Comparison of ENCODE assay signal across 8 cellular contexts in the genomic region with DNA sequence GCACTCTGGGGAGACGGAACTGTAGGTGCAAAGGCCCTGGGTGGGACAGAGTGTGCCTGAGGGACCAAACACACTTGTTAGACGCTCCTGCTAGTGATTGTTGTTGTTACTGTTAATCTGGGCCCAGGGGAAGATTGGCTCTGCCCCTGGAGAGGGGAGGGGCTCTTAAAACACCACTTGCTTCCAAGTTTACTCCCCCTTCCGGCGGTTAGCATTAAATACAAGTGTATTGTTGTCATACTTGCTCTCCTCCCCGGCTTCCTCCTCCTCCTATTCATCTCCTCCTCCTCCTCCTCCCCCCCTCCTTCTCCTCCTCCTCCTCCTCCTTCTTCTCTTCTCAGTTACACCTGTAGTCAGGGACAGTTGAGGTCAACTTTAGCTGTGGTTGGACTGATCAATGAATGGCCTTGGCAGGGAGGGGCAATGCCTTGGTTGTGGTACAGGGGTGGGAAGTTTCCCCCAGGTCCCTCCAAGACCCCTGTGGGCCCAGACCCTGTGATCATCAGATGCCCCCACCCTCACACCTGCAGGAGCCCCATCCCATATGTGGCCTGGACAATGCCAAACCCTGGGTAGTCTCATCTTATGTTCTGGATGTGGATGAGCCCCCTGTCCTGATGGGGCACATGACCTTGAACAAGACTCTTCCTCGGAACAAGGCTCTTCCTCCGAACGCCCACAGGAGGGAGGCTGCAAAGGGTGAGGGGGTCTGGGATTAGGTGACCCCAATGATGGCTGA.
DNase-seq lines count a peak whose midpoint lies in the region; ATAC-seq lines count a peak whose summit lies in the region.

No MANE protein-coding gene starts in this region.

- DNase-seq in DMS114 treated with DMSO at 0.1 percent for 48 hours (lab: John Stamatoyannopoulos, UW; ENCODE audit: unreplicated experiment) (peak; percentile 5), HT1080 (ENCODE audit: low read depth) (peak; percentile 75), SKM-1 (lab: John Stamatoyannopoulos, UW; ENCODE audit: unreplicated experiment) (peak; percentile 69), Right ventricle myocardium superior (no peak), HCEC 1CT (no peak)

- ATAC-seq in Right ventricle myocardium superior (ENCODE audit: poor library complexity) (peak; percentile 57), HG02571 (IDR thresholded peaks at IDR 0.05; ENCODE audit: unreplicated experiment) (no peak), GM19452 (IDR thresholded peaks at IDR 0.05; ENCODE audit: unreplicated experiment) (no peak), GM21390 (IDR thresholded peaks at IDR 0.05; ENCODE audit: unreplicated experiment) (no peak)

- intact Hi-C loops in Right ventricle myocardium superior (cut with DNase I), result no loop called here

Comparison
In these comparisons a context has a peak if more than half of its experiments do, and no peak if none do; other contexts are left out.
1. DNase-seq: peak in DMS114 treated with DMSO at 0.1 percent for 48 hours (single experiment), HT1080 (single experiment) and SKM-1 (single experiment); none in Right ventricle myocardium superior (single experiment) and HCEC 1CT (single experiment).